ENCODE assay signal across 8 cellular contexts in the genomic region with DNA sequence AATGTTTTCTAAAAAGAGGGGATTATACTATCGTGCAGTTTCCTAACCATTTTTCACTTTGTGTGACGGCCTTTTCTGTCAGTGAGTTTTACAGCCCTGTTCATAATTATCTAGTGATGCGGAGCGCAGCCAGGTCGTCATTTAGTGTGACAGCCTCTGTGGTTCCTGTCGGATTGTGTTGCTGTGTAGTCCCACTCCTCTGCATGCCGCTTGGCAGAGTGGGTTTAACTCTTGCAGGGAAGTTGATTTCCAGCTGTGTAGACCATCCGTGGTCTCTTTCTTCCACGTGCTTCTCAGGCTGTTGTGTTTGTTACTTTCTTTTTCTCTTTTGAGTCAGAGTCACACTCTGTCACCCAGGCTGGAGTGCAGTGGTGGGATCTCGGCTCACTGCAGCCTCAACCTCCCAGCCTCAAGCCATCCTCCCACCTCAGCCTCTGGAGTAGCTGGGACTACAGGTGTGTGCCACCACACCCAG. TPM values are rescaled to one million over a fixed set of nuclear protein-coding genes. Genes with fewer than 3 reads are reported as not detected.
DNase-seq lines count a peak whose midpoint lies in the region; ATAC-seq and TF ChIP-seq lines count a peak whose summit lies in the region.

No MANE protein-coding gene starts in this region.

- H3K79me2 ChIP-seq in DOHH2 (ENCODE audit: control insufficient read depth, low read length) = no peaks in the 10 kb centered on the region

- H3K27me3 Mint-ChIP-seq in osteocyte (ENCODE audit: unreplicated experiment) = no peaks in the 10 kb centered on the region

- no peak overlapping the region for H3K27ac ChIP-seq in DOHH2 (ENCODE audit: low read depth, low read length)

- peaks cover 36% of the 10 kb centered on the region for H3K36me3 ChIP-seq in DOHH2 (ENCODE audit: control insufficient read depth, low read length)

- no peak overlapping the region for H3K27ac Mint-ChIP-seq in osteocyte (ENCODE audit: unreplicated experiment)

- DNase-seq in MV-4-11 (lab: John Stamatoyannopoulos, UW) (peak; percentile 5), left kidney (ENCODE audit: low read depth, low spot score) (peak; percentile 72), osteocyte (ENCODE audit: extremely low spot score, unreplicated experiment) (no peak), DMS153 treated with DMSO at 0.1 percent for 48 hours (lab: John Stamatoyannopoulos, UW; ENCODE audit: unreplicated experiment) (no peak), D341Med (ENCODE audit: low spot score) (no peak), posterior vena cava (ENCODE audit: low spot score) (no peak)

- no peaks in the 10 kb centered on the region for H3K9me3 Mint-ChIP-seq in osteocyte (ENCODE audit: unreplicated experiment)

- H3K4me1 ChIP-seq in DOHH2 (ENCODE audit: control insufficient read depth, low read length) = peaks cover 47% of the 10 kb centered on the region

- peak; percentile 69 for ATAC-seq in GM19468 (IDR thresholded peaks at IDR 0.05; ENCODE audit: extremely low read depth, unreplicated experiment)

- H4K20me1 ChIP-seq in DOHH2 (ENCODE audit: control insufficient read depth, insufficient read depth, low read depth, low read length) = peaks cover 18% of the 10 kb centered on the region

- H3K4me2 ChIP-seq in DOHH2 (ENCODE audit: low read length) = peak overlapping the region; percentile 38; the same call in 1 of the 2 replicates

- H3K27me3 ChIP-seq in DOHH2 (ENCODE audit: control insufficient read depth, low read length) = no peaks in the 10 kb centered on the region

- H3K36me3 Mint-ChIP-seq in osteocyte (ENCODE audit: unreplicated experiment) = peaks cover 22% of the 10 kb centered on the region

- no peaks in the 10 kb centered on the region for H3K9me3 ChIP-seq in DOHH2 (ENCODE audit: control insufficient read depth, insufficient read depth, low read length)

- H3F3A ChIP-seq in DOHH2 (ENCODE audit: control insufficient read depth, insufficient read depth) = peaks cover 46% of the 10 kb centered on the region

- peaks cover 7% of the 10 kb centered on the region for H3K4me1 Mint-ChIP-seq in osteocyte (ENCODE audit: unreplicated experiment)

- H3K4me3 Mint-ChIP-seq in osteocyte (ENCODE audit: unreplicated experiment) = no peak overlapping the region

- no peaks in the 10 kb centered on the region for H3K9me2 ChIP-seq in DOHH2 (replicated peaks; ENCODE audit: control insufficient read depth, low read length)

- intact Hi-C loops in posterior vena cava (cut with DNase I) = no loop called here

- no peak for TF ChIP-seq CTCF in DOHH2 (IDR thresholded peaks at IDR 0.05; ENCODE audit: low read depth, low read length, poor library complexity, severe bottlenecking)
- TF ChIP-seq CTCF in osteocyte (IDR thresholded peaks at IDR 0.05) = no peak

- no peak overlapping the region for H3K4me3 ChIP-seq in DOHH2 (ENCODE audit: low read length)

RNA-seq across cellular contexts. Expression of a gene that starts 8.6 kb away (rescaled TPM):
- total RNA-seq in osteocyte = 471 and 474 TPM in 2 replicates
- 100 to 1,000 TPM; 288 to 326 TPM for total RNA-seq in posterior vena cava

RNA-seq across cellular contexts. Expression of a gene that starts 41.4 kb away (rescaled TPM):
- total RNA-seq in osteocyte = 32.0 and 36.5 TPM in 2 replicates
- total RNA-seq in posterior vena cava = 10 to 100 TPM; 29.2 to 39.8 TPM

Comparison
In these comparisons a context has a peak if more than half of its experiments do, and no peak if none do; other contexts are left out.
1. DNase-seq: peak in MV-4-11 (single experiment) and left kidney (single experiment); none in osteocyte (single experiment), DMS153 treated with DMSO at 0.1 percent for 48 hours (single experiment), D341Med (single experiment) and posterior vena cava (single experiment).